In the genomic region with DNA sequence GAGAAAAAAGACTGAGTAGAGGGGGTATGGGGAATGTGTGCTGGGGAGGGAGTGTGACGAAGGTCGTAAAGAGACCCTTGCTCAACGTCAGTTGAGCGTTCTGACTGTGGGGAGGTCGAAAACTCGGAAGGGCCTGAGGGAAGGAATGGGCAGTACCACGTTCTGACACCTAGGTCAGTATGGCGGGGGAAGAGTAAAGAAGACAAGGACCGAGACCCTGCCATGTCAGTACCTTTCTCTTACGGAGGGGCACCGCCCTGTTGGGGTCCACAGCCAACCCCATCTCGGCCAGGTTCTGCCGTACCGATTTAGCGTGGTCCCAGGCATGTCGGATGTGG, we compare ENCODE assay signal across 8 cellular contexts. TPM values are rescaled to one million over a fixed set of nuclear protein-coding genes. Genes with fewer than 3 reads are reported as not detected.
DNase-seq lines count a peak whose midpoint lies in the region; ATAC-seq, FAIRE-seq and TF ChIP-seq lines count a peak whose summit lies in the region.

No MANE protein-coding gene starts in this region.

- H2AFZ ChIP-seq in KMS-11 (ENCODE audit: low read depth) = no peak overlapping the region; the same call in 1 of the 2 replicates
- H2AFZ ChIP-seq in astrocyte (ENCODE audit: low read depth, low read length) = peak overlapping the region; percentile 73

- H3K4me1 ChIP-seq in KMS-11 (ENCODE audit: low read depth, poor library complexity, severe bottlenecking) (peaks cover 19% of the 10 kb centered on the region), astrocyte (ENCODE audit: insufficient read depth, low read length) (peaks cover 13% of the 10 kb centered on the region), thyroid gland (peaks cover 8 to 19% of the 10 kb centered on the region in 2 donors)

- DNase-seq in COLO829 (ENCODE audit: low spot score) (peak; percentile 9), astrocyte (ENCODE audit: low read depth) (peak; percentile 3), kidney tubule cell (ENCODE audit: low spot score) (peak; percentile 38), thyroid gland (peak in 1 of 2 donors; percentile 8)

- H3K9me3 ChIP-seq in astrocyte (ENCODE audit: insufficient read depth, low read depth, low read length) (no peaks in the 10 kb centered on the region), thyroid gland (no peaks in the 10 kb centered on the region)

- peaks cover 7% of the 10 kb centered on the region for H3K4me1 Mint-ChIP-seq in astrocyte (ENCODE audit: low read depth, unreplicated experiment)

- peak overlapping the region; percentile 100 for H3K4me3 Mint-ChIP-seq in astrocyte (ENCODE audit: unreplicated experiment)

- H4K20me1 ChIP-seq in KMS-11 (ENCODE audit: insufficient read depth) (no peaks in the 10 kb centered on the region), astrocyte (ENCODE audit: insufficient read depth, low read length) (peaks cover 42% of the 10 kb centered on the region)

- H3K9ac ChIP-seq in KMS-11 (peak overlapping the region; percentile 91), astrocyte (ENCODE audit: low read length) (peak overlapping the region; percentile 95)

- H3K27me3 Mint-ChIP-seq in astrocyte (ENCODE audit: low read depth, unreplicated experiment) = no peaks in the 10 kb centered on the region

- H3K36me3 ChIP-seq in KMS-11 (ENCODE audit: insufficient read depth) (0 out of 2 replicates have a peak, but pooled peaks cover 8% of the 10 kb centered on the region), astrocyte (ENCODE audit: insufficient read depth, low read length) (peaks cover 23% of the 10 kb centered on the region), thyroid gland (peaks cover 24 to 35% of the 10 kb centered on the region in 2 donors)

- intact Hi-C loops in thyroid gland (cut with DNase I) = no loop called here

- H3K4me2 ChIP-seq in KMS-11 (peak overlapping the region; percentile 93), astrocyte (ENCODE audit: low read length) (peak overlapping the region; percentile 93)

- no peaks in the 10 kb centered on the region for H3K27me3 ChIP-seq in KMS-11 (ENCODE audit: insufficient read depth, low read depth)
- no peaks in the 10 kb centered on the region for H3K27me3 ChIP-seq in astrocyte (ENCODE audit: insufficient read depth, low read length)
- H3K27me3 ChIP-seq in thyroid gland = no peaks in the 10 kb centered on the region

- H3K36me3 Mint-ChIP-seq in astrocyte (ENCODE audit: low read depth, unreplicated experiment) = peaks cover 10% of the 10 kb centered on the region

- no peak for FAIRE-seq in astrocyte (lab: Jason Lieb, UNC)

- no peak for TF ChIP-seq CTCF in KMS-11 (conservative IDR thresholded peaks at IDR 0.05; ENCODE audit: low read depth, low read length)
- TF ChIP-seq CTCF in astrocyte (IDR thresholded peaks at IDR 0.05; ENCODE audit: insufficient read depth, low read depth, low read length) = no peak
- TF ChIP-seq CTCF in thyroid gland (IDR thresholded peaks at IDR 0.05) = no peak

- H3K9me3 Mint-ChIP-seq in astrocyte (ENCODE audit: unreplicated experiment) = no peaks in the 10 kb centered on the region

- no peak overlapping the region for H3K4me3 ChIP-seq in KMS-11 (IDR thresholded peaks at IDR 0.05; ENCODE audit: insufficient read depth, low read depth, low read length)
- H3K4me3 ChIP-seq in astrocyte (ENCODE audit: insufficient read depth, low read depth, low read length) = peak overlapping the region; percentile 76
- H3K4me3 ChIP-seq in thyroid gland (replicated peaks in 1 of 3) = peak overlapping the region; percentile 10 to 90 (median 60)

- WGBS in thyroid gland, 2 donors = 0% methylated on average over 15 to 16 of the region's 16 CpGs

- H3K79me2 ChIP-seq in KMS-11 (ENCODE audit: insufficient read depth, low read depth) (peaks cover 43% of the 10 kb centered on the region), astrocyte (ENCODE audit: insufficient read depth, low read length) (peaks cover 54% of the 10 kb centered on the region)

- ATAC-seq in GM18861 (IDR thresholded peaks at IDR 0.05; ENCODE audit: unreplicated experiment) (no peak), GM18502 (IDR thresholded peaks at IDR 0.05; ENCODE audit: poor library complexity, unreplicated experiment) (no peak), HG03045 (IDR thresholded peaks at IDR 0.05; ENCODE audit: unreplicated experiment) (no peak)

- H3K27ac ChIP-seq in KMS-11 = peak overlapping the region; percentile 87
- peak overlapping the region; percentile 95 for H3K27ac ChIP-seq in astrocyte (ENCODE audit: low read depth, low read length)
- H3K27ac ChIP-seq in thyroid gland = no peak overlapping the region

- H3K27ac Mint-ChIP-seq in astrocyte (ENCODE audit: unreplicated experiment) = peak overlapping the region; percentile 100

- no peak for TF ChIP-seq POLR2A in thyroid gland (IDR thresholded peaks at IDR 0.05)

RNA-seq across cellular contexts. Expression of a gene that starts 0.4 kb away (rescaled TPM):
- total RNA-seq in astrocyte (39.3 and 46.3 TPM in 2 replicates), thyroid gland (10 to 100 TPM in 2 of 4 donors, 1 to 10 TPM in 2; 4.7 to 13.7 (median 8.2) TPM)

RNA-seq across cellular contexts. Expression of a gene that starts 0.6 kb away (rescaled TPM):
- total RNA-seq in astrocyte (103 and 108 TPM in 2 replicates), thyroid gland (100 to 1,000 TPM; 112 to 188 (median 138) TPM)

RNA-seq across cellular contexts. Expression of a gene that starts 22.7 kb away (rescaled TPM):
- 13.2 and 14.3 TPM in 2 replicates for total RNA-seq in astrocyte
- 10 to 100 TPM in 1 of 4 donors, 1 to 10 TPM in 3; 2.1 to 11.0 (median 2.8) TPM for total RNA-seq in thyroid gland

RNA-seq across cellular contexts. Expression of a gene that starts 26.4 kb away (rescaled TPM):
- total RNA-seq in astrocyte = 163 and 164 TPM in 2 replicates
- total RNA-seq in thyroid gland = 100 to 1,000 TPM; 107 to 134 (median 119) TPM

RNA-seq across cellular contexts. Expression of a gene that starts 28.4 kb away (rescaled TPM):
- total RNA-seq in astrocyte (89.2 and 117 TPM in 2 replicates), thyroid gland (100 to 1,000 TPM in 3 of 4 donors, 10 to 100 TPM in 1; 95.2 to 139 (median 112) TPM)

Comparison
In these comparisons a context has a peak if more than half of its experiments do, and no peak if none do; other contexts are left out.
1. H3K27ac ChIP-seq: peak in KMS-11 (single experiment) and astrocyte (single experiment); none in thyroid gland (0 of 3).